ENCODE assay signal across 13 cellular contexts in genomic region chr4:154961263-154961662, GRCh38.
DNase-seq lines count a peak whose midpoint lies in the region; ATAC-seq and TF ChIP-seq lines count a peak whose summit lies in the region.
"Had no signal": no experiment of that assay in that cellular context is flagged by ENCODE, and none has a peak within 500 bp of the region (broad histone marks: within the 10 kb centered on the region; RNA-seq: fewer than 3 reads in every experiment).

No MANE protein-coding gene starts in this region.

- intact Hi-C loops in tibial artery (cut with DNase I; ENCODE audit: low total_unique reads): no loop called here

- no peaks in the 10 kb centered on the region for H3K27me3 ChIP-seq in cardiac muscle cell
- no peaks in the 10 kb centered on the region for H3K27me3 ChIP-seq in tibial artery

- TF ChIP-seq CTCF in cardiac muscle cell (IDR thresholded peaks at IDR 0.05; ENCODE audit: low read depth, low read length) (no peak), tibial artery (IDR thresholded peaks at IDR 0.05) (no peak)

- no peak overlapping the region for H3K4me3 ChIP-seq in cardiac muscle cell
- no peak overlapping the region for H3K4me3 ChIP-seq in tibial artery
- H3K4me3 ChIP-seq: K562 had no signal

- H3K27ac ChIP-seq in cardiac muscle cell (no peak overlapping the region), tibial artery (no peak overlapping the region)

- H3K4me1 Mint-ChIP-seq in activated T-cell treated with anti-CD3 and anti-CD28 coated beads, Interleukin-2, amount 50 U/mL, for 72 hours (ENCODE audit: low read depth): no peaks in the 10 kb centered on the region
- H3K4me1 Mint-ChIP-seq: activated naive CD8-positive, alpha-beta T cell treated with anti-CD3 and anti-CD28 coated beads, Interleukin-2, amount 50 U/mL, for 24 hours; naive B cell had no signal

- H3K4me1 ChIP-seq in cardiac muscle cell (ENCODE audit: low read depth) (peaks cover 18% of the 10 kb centered on the region), tibial artery (peaks cover 0 to 9% (median 0%) of the 10 kb centered on the region in 4 donors)

- no peak overlapping the region for H3K4me3 Mint-ChIP-seq in activated T-cell treated with anti-CD3 and anti-CD28 coated beads, Interleukin-2, amount 50 U/mL, for 72 hours
- H3K4me3 Mint-ChIP-seq: activated CD4-positive, alpha-beta memory T cell treated with anti-CD3 and anti-CD28 coated beads for 36 hours; activated naive CD8-positive, alpha-beta T cell treated with anti-CD3 and anti-CD28 coated beads, Interleukin-2, amount 50 U/mL, for 24 hours; naive B cell had no signal

- in situ Hi-C loops in G401 (cut with HindIII; ENCODE audit: low sequenced_read_pairs): no loop called here

- ATAC-seq in GM18868 (IDR thresholded peaks at IDR 0.05; ENCODE audit: unreplicated experiment) (peak; percentile 99), GM21528 (IDR thresholded peaks at IDR 0.05; ENCODE audit: low FRiP score, unreplicated experiment) (peak; percentile 94), HG03103 (IDR thresholded peaks at IDR 0.05; ENCODE audit: low read depth, unreplicated experiment) (peak; percentile 98)
- ATAC-seq in activated T-cell treated with anti-CD3 and anti-CD28 coated beads, Interleukin-2, amount 50 U/mL, for 72 hours (replicated peaks in 1 of 2): no peak
- ATAC-seq: activated naive CD8-positive, alpha-beta T cell treated with anti-CD3 and anti-CD28 coated beads, Interleukin-2, amount 50 U/mL, for 24 hours; K562 had no signal

- no peaks in the 10 kb centered on the region for H3K36me3 ChIP-seq in cardiac muscle cell
- H3K36me3 ChIP-seq in tibial artery: no peaks in the 10 kb centered on the region

- peaks cover 0 to 4% of the 10 kb centered on the region in 2 donors for H3K9me3 Mint-ChIP-seq in activated T-cell treated with anti-CD3 and anti-CD28 coated beads, Interleukin-2, amount 50 U/mL, for 72 hours
- H3K9me3 Mint-ChIP-seq: activated CD4-positive, alpha-beta memory T cell treated with anti-CD3 and anti-CD28 coated beads for 36 hours had no signal

- DNase-seq in cardiac muscle cell (ENCODE audit: low read depth in 1 of 2, low spot score in 1 of 2) (peak; percentile 2 to 44), tibial artery (no peak), G401 (ENCODE audit: low spot score) (no peak)
- no peak for DNase-seq in activated effector memory CD4-positive, alpha-beta T cell treated with anti-CD3 and anti-CD28 coated beads, Interleukin-2, amount 50 U/mL, for 16 hours
- DNase-seq in activated T-cell treated with anti-CD3 and anti-CD28 coated beads, Interleukin-2, amount 50 U/mL, for 72 hours: no peak
- DNase-seq: activated CD4-positive, alpha-beta memory T cell treated with anti-CD3 and anti-CD28 coated beads for 36 hours; activated naive CD8-positive, alpha-beta T cell treated with anti-CD3 and anti-CD28 coated beads, Interleukin-2, amount 50 U/mL, for 24 hours; naive B cell; SHP77 treated with DMSO at 0.1 percent for 48 hours had no signal

- H3K9me3 ChIP-seq in cardiac muscle cell (ENCODE audit: low read depth): no peaks in the 10 kb centered on the region
- H3K9me3 ChIP-seq in tibial artery: no peaks in the 10 kb centered on the region

- H3K27ac Mint-ChIP-seq in activated T-cell treated with anti-CD3 and anti-CD28 coated beads, Interleukin-2, amount 50 U/mL, for 72 hours: no peak overlapping the region
- H3K27ac Mint-ChIP-seq: activated CD4-positive, alpha-beta memory T cell treated with anti-CD3 and anti-CD28 coated beads for 36 hours; activated naive CD8-positive, alpha-beta T cell treated with anti-CD3 and anti-CD28 coated beads, Interleukin-2, amount 50 U/mL, for 24 hours; naive B cell had no signal

- H3K27me3 Mint-ChIP-seq in activated T-cell treated with anti-CD3 and anti-CD28 coated beads, Interleukin-2, amount 50 U/mL, for 72 hours (ENCODE audit: low read depth): peaks cover 6% of the 10 kb centered on the region
- H3K27me3 Mint-ChIP-seq: activated naive CD8-positive, alpha-beta T cell treated with anti-CD3 and anti-CD28 coated beads, Interleukin-2, amount 50 U/mL, for 24 hours; naive B cell had no signal

- H3K36me3 Mint-ChIP-seq in activated T-cell treated with anti-CD3 and anti-CD28 coated beads, Interleukin-2, amount 50 U/mL, for 72 hours (ENCODE audit: insufficient read depth in 2 of 2): no peaks in the 10 kb centered on the region
- H3K36me3 Mint-ChIP-seq: activated CD4-positive, alpha-beta memory T cell treated with anti-CD3 and anti-CD28 coated beads for 36 hours had no signal

Comparison
In these comparisons a context has a peak if more than half of its experiments do, and no peak if none do; other contexts are left out.
1. ATAC-seq: peak in GM18868 (single experiment), GM21528 (single experiment) and HG03103 (single experiment); none in activated T-cell treated with anti-CD3 and anti-CD28 coated beads, Interleukin-2, amount 50 U/mL, for 72 hours (0 of 2).
2. DNase-seq: peak in cardiac muscle cell (2 of 2); none in activated effector memory CD4-positive, alpha-beta T cell treated with anti-CD3 and anti-CD28 coated beads, Interleukin-2, amount 50 U/mL, for 16 hours (single experiment), activated T-cell treated with anti-CD3 and anti-CD28 coated beads, Interleukin-2, amount 50 U/mL, for 72 hours (0 of 2), tibial artery (0 of 2) and G401 (single experiment).